ENCODE assay signal across 10 cellular contexts in genomic region chr13:113410472-113411201, GRCh38. TPM values are rescaled to one million over a fixed set of nuclear protein-coding genes. Genes with fewer than 3 reads are reported as not detected.
A peak's percentile ranks its signal among the peaks of the same experiment; 100 is the strongest.
DNase-seq lines count a peak whose midpoint lies in the region; ATAC-seq and TF ChIP-seq lines count a peak whose summit lies in the region.
"Had no signal": no experiment of that assay in that cellular context is flagged by ENCODE, and none has a peak within 500 bp of the region (broad histone marks: within the 10 kb centered on the region; RNA-seq: fewer than 3 reads in every experiment).

No MANE protein-coding gene starts in this region.

- H3K4me1 ChIP-seq in ACC112 (ENCODE audit: control insufficient read depth, insufficient read depth, low read length, unreplicated experiment): peaks cover 21% of the 10 kb centered on the region
- peaks cover 23% of the 10 kb centered on the region for H3K4me1 ChIP-seq in IMR-90 (ENCODE audit: control insufficient read depth, insufficient read depth, low read length)
- H3K4me1 ChIP-seq in breast epithelium: peaks cover 0 to 3% of the 10 kb centered on the region in 2 donors
- H3K4me1 ChIP-seq in mucosa of descending colon (ENCODE audit: low read depth): no peaks in the 10 kb centered on the region

- DNase-seq in IMR-90 (peak; percentile 93), breast epithelium (ENCODE audit: low spot score in 2 of 2) (no peak), mucosa of descending colon (peak in 1 of 3 donors; percentile 34), NCI-H187 treated with DMSO at 0.1 percent for 48 hours (lab: John Stamatoyannopoulos, UW) (no peak)
- no peak for DNase-seq in effector CD4-positive, alpha-beta T cell
- DNase-seq: central memory CD4-positive, alpha-beta T cell; DMS79 treated with DMSO at 0.1 percent for 48 hours had no signal

- H3K36me3 ChIP-seq in ACC112 (ENCODE audit: insufficient read depth, low read length): no peaks in the 10 kb centered on the region
- no peaks in the 10 kb centered on the region for H3K36me3 ChIP-seq in IMR-90 (ENCODE audit: control insufficient read depth, insufficient read depth, low read length)
- no peaks in the 10 kb centered on the region for H3K36me3 ChIP-seq in breast epithelium
- no peaks in the 10 kb centered on the region for H3K36me3 ChIP-seq in mucosa of descending colon (ENCODE audit: low read depth)

- ATAC-seq in IMR-90 (ENCODE audit: low read depth): peak; percentile 73
- peak; percentile 37 for ATAC-seq in mucosa of descending colon
- no peak for ATAC-seq in HG02678 (IDR thresholded peaks at IDR 0.05; ENCODE audit: unreplicated experiment)
- ATAC-seq in GM19463 (IDR thresholded peaks at IDR 0.05; ENCODE audit: unreplicated experiment): no peak

- peak overlapping the region; percentile 76 for H3K4me2 ChIP-seq in IMR-90 (ENCODE audit: low read depth, low read length)

- peak overlapping the region; percentile 43 for H3K18ac ChIP-seq in IMR-90 (ENCODE audit: low read depth, low read length)

- WGBS in IMR-90 (ENCODE audit: extremely low coverage in 2 of 2, insufficient read length in 1 of 2), 2 experiments: 0% methylated on average over 9 of the region's 34 CpGs; no CpG with 5 or more reads in 1 of the 2 experiments

- CTCF ChIA-PET in IMR-90 (lab: Yijun Ruan, JAX): interaction anchor here (0.5 to 1.4 kb wide), 3 partner anchors 16 to 140 kb away, joined by 3 to 5 read pairs (median 4); no protein-coding TSS in a partner anchor

- intact Hi-C loops in IMR-90 (cut with micrococcal nuclease) (no loop called here), breast epithelium (cut with DNase I; ENCODE audit: low total_unique reads) (no loop called here), mucosa of descending colon (cut with DNase I, micrococcal nuclease) (no loop called here)

- H4K91ac ChIP-seq in IMR-90 (ENCODE audit: insufficient read depth, low read depth, low read length): peak overlapping the region; percentile 95

- no peaks in the 10 kb centered on the region for H4K20me1 ChIP-seq in IMR-90 (ENCODE audit: insufficient read depth, low read length)

- peak; percentile 45 for TF ChIP-seq POLR2A in IMR-90 (IDR thresholded peaks at IDR 0.05; ENCODE audit: low read depth, low read length)
- no peak for TF ChIP-seq POLR2A in breast epithelium (IDR thresholded peaks at IDR 0.05)

- no peak overlapping the region for H2AFZ ChIP-seq in ACC112 (ENCODE audit: low read length, unreplicated experiment)
- H2AFZ ChIP-seq in IMR-90 (replicated peaks; ENCODE audit: low read length, poor library complexity): peak overlapping the region; percentile 89

- H3K27ac ChIP-seq in ACC112 (ENCODE audit: low read depth, low read length) (peak overlapping the region; percentile 95), IMR-90 (ENCODE audit: insufficient read depth, low read length) (peak overlapping the region; percentile 82), breast epithelium (peak overlapping the region in 1 of 2 donors; percentile 90)

- in situ Hi-C loops in IMR-90 (cut with MboI; ENCODE audit: low sequenced_read_pairs): no loop called here

- peak overlapping the region; percentile 70 to 89 for H4K8ac ChIP-seq in IMR-90 (ENCODE audit: low read depth in 2 of 2, low read length in 2 of 2)

- peak overlapping the region; percentile 98 for H2BK5ac ChIP-seq in IMR-90 (ENCODE audit: low read depth, low read length, poor library complexity, severe bottlenecking)

- no peak for TF ChIP-seq RAD21 in IMR-90 (IDR thresholded peaks at IDR 0.05; ENCODE audit: low read length)

- peak overlapping the region; percentile 90 for H2BK20ac ChIP-seq in IMR-90 (ENCODE audit: low read depth, low read length)

- POLR2A ChIA-PET in IMR-90 (lab: Charles Lee; ENCODE audit: unreplicated experiment): no interaction called here

- H2AK9ac ChIP-seq in IMR-90 (replicated peaks; ENCODE audit: low read depth, low read length, poor library complexity): peak overlapping the region; percentile 97

- H3K56ac ChIP-seq in IMR-90 (ENCODE audit: extremely low read depth, insufficient read depth, low read length): peak overlapping the region; percentile 93

- H3K9me1 ChIP-seq in IMR-90 (ENCODE audit: insufficient read depth, low read length): peaks cover 10% of the 10 kb centered on the region

- H3K23ac ChIP-seq in IMR-90 (ENCODE audit: low read depth, low read length): peak overlapping the region; percentile 94

- H3K79me1 ChIP-seq in IMR-90 (ENCODE audit: low read depth in 1 of 2, low read length in 2 of 2): no peaks in the 10 kb centered on the region

- BruUV-seq in IMR-90 (replicated peaks; lab: Mats Ljungman, UMichigan): no TSS peak

- H3K9me3 ChIP-seq in IMR-90 (ENCODE audit: control insufficient read depth, insufficient read depth, low read length): no peaks in the 10 kb centered on the region
- H3K9me3 ChIP-seq in breast epithelium: no peaks in the 10 kb centered on the region
- no peaks in the 10 kb centered on the region for H3K9me3 ChIP-seq in mucosa of descending colon

- no peaks in the 10 kb centered on the region for H3K79me2 ChIP-seq in ACC112 (ENCODE audit: control insufficient read depth, insufficient read depth, low read length, unreplicated experiment)

- H3K27me3 ChIP-seq in ACC112 (ENCODE audit: insufficient read depth, low read length): no peaks in the 10 kb centered on the region
- no peaks in the 10 kb centered on the region for H3K27me3 ChIP-seq in IMR-90 (ENCODE audit: control insufficient read depth, insufficient read depth, low read length)
- H3K27me3 ChIP-seq in breast epithelium: peaks cover 0 to 3% of the 10 kb centered on the region in 2 donors

- H3K14ac ChIP-seq in IMR-90 (replicated peaks; ENCODE audit: low read depth, low read length): peak overlapping the region; percentile 89

- H2BK120ac ChIP-seq in IMR-90 (ENCODE audit: low read depth, low read length): peak overlapping the region; percentile 97

- H4K5ac ChIP-seq in IMR-90 (ENCODE audit: low read depth, low read length): peak overlapping the region; percentile 57

- H3K9ac ChIP-seq in IMR-90 (ENCODE audit: low read depth, low read length): peak overlapping the region; percentile 2; the same call in 1 of the 2 replicates

- peak overlapping the region; percentile 100 for H2AK5ac ChIP-seq in IMR-90 (ENCODE audit: low read depth, low read length)

- dilution Hi-C loops in IMR-90 (cut with HindIII; ENCODE audit: low sequenced_read_pairs, unreplicated experiment): no loop called here

- peak overlapping the region; percentile 72; the same call in 2 of the 3 replicates for H2BK15ac ChIP-seq in IMR-90 (ENCODE audit: low read depth, low read length)

- H3K4me3 ChIP-seq in ACC112 (ENCODE audit: low read depth, low read length) (peak overlapping the region; percentile 58), IMR-90 (ENCODE audit: insufficient read depth, low read depth, low read length) (peak overlapping the region; percentile 13; the same call in 1 of the 2 replicates), breast epithelium (peak overlapping the region in 2 of 3 donors; percentile 24 to 61), mucosa of descending colon (no peak overlapping the region)

- no peak for TF ChIP-seq CTCF in IMR-90 (conservative IDR thresholded peaks at IDR 0.05; ENCODE audit: low read depth, low read length)
- TF ChIP-seq CTCF in breast epithelium (IDR thresholded peaks at IDR 0.05): no peak
- TF ChIP-seq CTCF in mucosa of descending colon (IDR thresholded peaks at IDR 0.05): no peak

- H3K4ac ChIP-seq in IMR-90 (ENCODE audit: low read depth, low read length): peak overlapping the region; percentile 98

TF ChIP-seq in IMR-90, 13 proteins besides CTCF, POLR2A, EP300 and RAD21 (continues in another document):
- TF ChIP-seq MAZ (IDR thresholded peaks at IDR 0.05; ENCODE audit: borderline replicate concordance, low read depth, low read length) (no peak; the same call in 1 of the 2 replicates), MXI1 (IDR thresholded peaks at IDR 0.05; ENCODE audit: borderline replicate concordance, low read depth, low read length) (no peak), CHD1 (IDR thresholded peaks at IDR 0.05; ENCODE audit: low read depth, low read length) (no peak), FOS (IDR thresholded peaks at IDR 0.05; ENCODE audit: low read depth, low read length) (peak; percentile 96), CEBPB (IDR thresholded peaks at IDR 0.05; ENCODE audit: low read depth, low read length) (no peak), BHLHE40 (IDR thresholded peaks at IDR 0.05; ENCODE audit: low read depth, low read length) (peak; percentile 72), NFE2L2 (IDR thresholded peaks at IDR 0.05; ENCODE audit: low read depth, low read length) (peak; percentile 58; the same call in 1 of the 2 replicates), MAFK (IDR thresholded peaks at IDR 0.05; ENCODE audit: low read depth, low read length) (no peak; the same call in 1 of the 2 replicates), RFX5 (IDR thresholded peaks at IDR 0.05; ENCODE audit: low read depth, low read length) (no peak), SMC3 (IDR thresholded peaks at IDR 0.05; ENCODE audit: low read depth, low read length) (no peak)
- TF ChIP-seq, protein P1, sequence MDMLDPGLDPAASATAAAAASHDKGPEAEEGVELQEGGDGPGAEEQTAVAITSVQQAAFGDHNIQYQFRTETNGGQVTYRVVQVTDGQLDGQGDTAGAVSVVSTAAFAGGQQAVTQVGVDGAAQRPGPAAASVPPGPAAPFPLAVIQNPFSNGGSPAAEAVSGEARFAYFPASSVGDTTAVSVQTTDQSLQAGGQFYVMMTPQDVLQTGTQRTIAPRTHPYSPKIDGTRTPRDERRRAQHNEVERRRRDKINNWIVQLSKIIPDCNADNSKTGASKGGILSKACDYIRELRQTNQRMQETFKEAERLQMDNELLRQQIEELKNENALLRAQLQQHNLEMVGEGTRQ (IDR thresholded peaks at IDR 0.05; ENCODE audit: low read depth, low read length): no peak

RNA-seq across cellular contexts. Expression of gene ADPRHL1, which starts 42.7 kb away (rescaled TPM):
- total RNA-seq in IMR-90 (2012; rRNA removed): 0.28 and 0.36 TPM in 2 replicates
- 0.67 and 0.69 TPM in 2 replicates for polyA plus RNA-seq in IMR-90 (2012; rRNA removed)
- polyA plus RNA-seq in IMR-90 (2012; cell fraction: cytosol; rRNA removed): 0.65 and 0.70 TPM in 2 replicates
- polyA plus RNA-seq in IMR-90 (2012; cell fraction: nucleus; rRNA removed; ENCODE audit: low replicate concordance): 3.2 and 4.4 TPM in 2 replicates
- 1 to 10 TPM; 1.8 to 2.7 (median 2.0) TPM for total RNA-seq in breast epithelium
- total RNA-seq in mucosa of descending colon: 1 to 10 TPM; 5.1 to 9.2 (median 7.1) TPM

RNA-seq across cellular contexts. Expression of gene GRTP1, which starts 46.7 kb away (rescaled TPM):
- total RNA-seq in IMR-90 (2012; rRNA removed) (0.83 and 0.90 TPM in 2 replicates), breast epithelium (10 to 100 TPM in 2 of 3 donors, 1 to 10 TPM in 1; 5.8 to 19.0 (median 14.0) TPM), mucosa of descending colon (10 to 100 TPM; 31.6 to 64.8 (median 43.3) TPM)
- 1.4 and 1.7 TPM in 2 replicates for polyA plus RNA-seq in IMR-90 (2012; rRNA removed)
- polyA plus RNA-seq in IMR-90 (2012; cell fraction: cytosol; rRNA removed): 1.8 TPM in 2 replicates
- 3.1 and 3.7 TPM in 2 replicates for polyA plus RNA-seq in IMR-90 (2012; cell fraction: nucleus; rRNA removed; ENCODE audit: low replicate concordance)

Comparison
In these comparisons a context has a peak if more than half of its experiments do, and no peak if none do; other contexts are left out.
1. ATAC-seq: peak in IMR-90 (single experiment) and mucosa of descending colon (single experiment); none in HG02678 (single experiment) and GM19463 (single experiment).